Comparison of ENCODE assay signal across 11 cellular contexts in genomic region chr6:137808191-137808590, GRCh38. TPM values are rescaled to one million over a fixed set of nuclear protein-coding genes. Genes with fewer than 3 reads are reported as not detected.
DNase-seq lines count a peak whose midpoint lies in the region; ATAC-seq lines count a peak whose summit lies in the region.
"Had no signal": no experiment of that assay in that cellular context is flagged by ENCODE, and none has a peak within 500 bp of the region (broad histone marks: within the 10 kb centered on the region; RNA-seq: fewer than 3 reads in every experiment).

No MANE protein-coding gene starts in this region.

- no peak overlapping the region for H3K27ac ChIP-seq in CD8-positive, alpha-beta memory T cell (ENCODE audit: low read depth, low read length)
- H3K27ac ChIP-seq in right cardiac atrium (ENCODE audit: low read length) = no peak overlapping the region
- H3K27ac ChIP-seq: ascending aorta had no signal

- H3K27me3 ChIP-seq in CD8-positive, alpha-beta memory T cell (ENCODE audit: insufficient read depth, low read length, poor library complexity, severe bottlenecking) = no peaks in the 10 kb centered on the region
- no peaks in the 10 kb centered on the region for H3K27me3 ChIP-seq in right cardiac atrium (ENCODE audit: control insufficient read depth, insufficient read depth)
- H3K27me3 ChIP-seq: ascending aorta had no signal

- no peaks in the 10 kb centered on the region for H3K36me3 ChIP-seq in CD8-positive, alpha-beta memory T cell (ENCODE audit: insufficient read depth, low read length)
- H3K36me3 ChIP-seq: ascending aorta had no signal

- CTCF ChIA-PET in CD8-positive, alpha-beta memory T cell (lab: Charles Lee) = no interaction called here

- peak overlapping the region; percentile 44 for H3K27ac Mint-ChIP-seq in activated T-helper 2 cell treated with anti-CD3 and anti-CD28 coated beads, Interferon-gamma antibody, Interleukin-2, Interleukin-4, amounts not matched to agents 10 μg/mL and 5 μg/mL and 100 μg/mL, durations not matched to agents 14 hours and 24 hours and 36 hours
- peak overlapping the region in 2 of 8 donors; percentile 56 to 72 for H3K27ac Mint-ChIP-seq in CD8-positive, alpha-beta memory T cell

- POLR2A ChIA-PET in CD8-positive, alpha-beta memory T cell (lab: Charles Lee) = interaction anchor here (1.7 kb wide), 1 partner anchor 12 kb away, joined by 6 read pairs; no protein-coding TSS in a partner anchor

- H3K4me1 Mint-ChIP-seq in activated T-helper 2 cell treated with anti-CD3 and anti-CD28 coated beads, Interferon-gamma antibody, Interleukin-2, Interleukin-4, amounts not matched to agents 10 μg/mL and 5 μg/mL and 100 μg/mL, durations not matched to agents 14 hours and 24 hours and 36 hours (ENCODE audit: low read depth) = peaks cover 59% of the 10 kb centered on the region
- H3K4me1 Mint-ChIP-seq in CD8-positive, alpha-beta memory T cell = peaks cover 14 to 40% (median 23%) of the 10 kb centered on the region in 3 donors

- H3K27me3 Mint-ChIP-seq in activated T-helper 2 cell treated with anti-CD3 and anti-CD28 coated beads, Interferon-gamma antibody, Interleukin-2, Interleukin-4, amounts not matched to agents 10 μg/mL and 5 μg/mL and 100 μg/mL, durations not matched to agents 14 hours and 24 hours and 36 hours (ENCODE audit: low read depth) = no peaks in the 10 kb centered on the region
- peaks cover 0 to 4% of the 10 kb centered on the region in 2 donors for H3K27me3 Mint-ChIP-seq in CD8-positive, alpha-beta memory T cell

- ATAC-seq in right cardiac atrium = no peak

- in situ Hi-C loops in ACHN (cut with HindIII; ENCODE audit: low pct_ligation_motif_present, low pct_unique_long_range_greater_than_20kb, low sequenced_read_pairs) = no loop called here

- no peaks in the 10 kb centered on the region for H3K9me3 ChIP-seq in CD8-positive, alpha-beta memory T cell (ENCODE audit: low read length)
- no peaks in the 10 kb centered on the region for H3K9me3 ChIP-seq in right cardiac atrium (ENCODE audit: control insufficient read depth, low read length)
- H3K9me3 ChIP-seq: ascending aorta had no signal

- peaks cover 8% of the 10 kb centered on the region for H3K9me3 Mint-ChIP-seq in activated T-helper 2 cell treated with anti-CD3 and anti-CD28 coated beads, Interferon-gamma antibody, Interleukin-2, Interleukin-4, amounts not matched to agents 10 μg/mL and 5 μg/mL and 100 μg/mL, durations not matched to agents 14 hours and 24 hours and 36 hours
- peaks cover 0 to 1% (median 0%) of the 10 kb centered on the region in 5 donors for H3K9me3 Mint-ChIP-seq in CD8-positive, alpha-beta memory T cell

- H3K4me1 ChIP-seq in CD8-positive, alpha-beta memory T cell (ENCODE audit: insufficient read depth, low read length) = peaks cover 32% of the 10 kb centered on the region
- peaks cover 5% of the 10 kb centered on the region for H3K4me1 ChIP-seq in right cardiac atrium (ENCODE audit: control insufficient read depth, insufficient read depth, low read length)
- H3K4me1 ChIP-seq: ascending aorta had no signal

- DNase-seq in ACHN (peak; percentile 53), HCEC 1CT (peak; percentile 76), glomerular visceral epithelial cell (ENCODE audit: extremely low spot score) (peak; percentile 46), NCI-H1694 treated with DMSO at 0.1 percent for 48 hours (lab: John Stamatoyannopoulos, UW) (no peak), NK-92 (lab: John Stamatoyannopoulos, UW; ENCODE audit: unreplicated experiment) (no peak), right cardiac atrium (no peak)
- no peak for DNase-seq in activated T-helper 2 cell treated with anti-CD3 and anti-CD28 coated beads, Interferon-gamma antibody, Interleukin-2, Interleukin-4, amounts not matched to agents 10 μg/mL and 5 μg/mL and 100 μg/mL, durations not matched to agents 14 hours and 24 hours and 36 hours (ENCODE audit: low spot score)
- no peak for DNase-seq in CD8-positive, alpha-beta memory T cell
- DNase-seq: activated CD8-positive, alpha-beta memory T cell treated with anti-CD3 and anti-CD28 coated beads, Interleukin-2, amount 50 U/mL, for 48 hours; RPMI8226 had no signal

- H3K4me3 ChIP-seq in CD8-positive, alpha-beta memory T cell (ENCODE audit: low read length) = no peak overlapping the region
- H3K4me3 ChIP-seq in right cardiac atrium (ENCODE audit: low read length) = no peak overlapping the region
- H3K4me3 ChIP-seq: ascending aorta had no signal

- intact Hi-C loops in activated T-helper 2 cell treated with anti-CD3 and anti-CD28 coated beads, Interferon-gamma antibody, Interleukin-2, Interleukin-4, amounts not matched to agents 10 μg/mL and 5 μg/mL and 100 μg/mL, durations not matched to agents 14 hours and 24 hours and 36 hours (cut with micrococcal nuclease) = no loop called here
- intact Hi-C loops in right cardiac atrium (cut with DNase I) = no loop called here

- H3K4me3 Mint-ChIP-seq in activated T-helper 2 cell treated with anti-CD3 and anti-CD28 coated beads, Interferon-gamma antibody, Interleukin-2, Interleukin-4, amounts not matched to agents 10 μg/mL and 5 μg/mL and 100 μg/mL, durations not matched to agents 14 hours and 24 hours and 36 hours (ENCODE audit: low read depth) = no peak overlapping the region
- H3K4me3 Mint-ChIP-seq in CD8-positive, alpha-beta memory T cell = no peak overlapping the region

- H3K36me3 Mint-ChIP-seq in activated T-helper 2 cell treated with anti-CD3 and anti-CD28 coated beads, Interferon-gamma antibody, Interleukin-2, Interleukin-4, amounts not matched to agents 10 μg/mL and 5 μg/mL and 100 μg/mL, durations not matched to agents 14 hours and 24 hours and 36 hours (ENCODE audit: low read depth) = peaks cover 9% of the 10 kb centered on the region
- H3K36me3 Mint-ChIP-seq in CD8-positive, alpha-beta memory T cell = no peaks in the 10 kb centered on the region

RNA-seq across cellular contexts. Expression of gene TNFAIP3, which starts 58.9 kb away (rescaled TPM):
- 250 and 251 TPM in 2 replicates for total RNA-seq in activated T-helper 2 cell treated with anti-CD3 and anti-CD28 coated beads, Interferon-gamma antibody, Interleukin-2, Interleukin-4, amounts not matched to agents 10 μg/mL and 5 μg/mL and 100 μg/mL, durations not matched to agents 14 hours and 24 hours and 36 hours
- total RNA-seq in CD8-positive, alpha-beta memory T cell = 100 to 1,000 TPM; 267 to 298 TPM
- 127 TPM for polyA plus RNA-seq in CD8-positive, alpha-beta memory T cell
- 10 to 100 TPM in 3 of 4 donors, 1 to 10 TPM in 1; 7.6 to 11.4 (median 10.7) TPM for total RNA-seq in right cardiac atrium
- polyA plus RNA-seq in right cardiac atrium = 6.0 TPM

Comparison
In these comparisons a context has a peak if more than half of its experiments do, and no peak if none do; other contexts are left out.
1. DNase-seq: peak in ACHN (single experiment), HCEC 1CT (single experiment) and glomerular visceral epithelial cell (single experiment); none in activated T-helper 2 cell treated with anti-CD3 and anti-CD28 coated beads, Interferon-gamma antibody, Interleukin-2, Interleukin-4, amounts not matched to agents 10 μg/mL and 5 μg/mL and 100 μg/mL, durations not matched to agents 14 hours and 24 hours and 36 hours (single experiment), NCI-H1694 treated with DMSO at 0.1 percent for 48 hours (single experiment), NK-92 (single experiment), CD8-positive, alpha-beta memory T cell (0 of 5) and right cardiac atrium (0 of 3).
2. RNA of gene TNFAIP3, which starts 58.9 kb away (total RNA-seq): 267 to 298 TPM in CD8-positive, alpha-beta memory T cell and 250 to 251 TPM in activated T-helper 2 cell treated with anti-CD3 and anti-CD28 coated beads, Interferon-gamma antibody, Interleukin-2, Interleukin-4, amounts not matched to agents 10 μg/mL and 5 μg/mL and 100 μg/mL, durations not matched to agents 14 hours and 24 hours and 36 hours; 7.6 to 11.4 TPM in right cardiac atrium; every median in the first group is over 10 times any median in the second.